Comparison of ENCODE assay signal across 1 cellular context in genomic region chr19:5115771-5116202, GRCh38.
TF ChIP-seq lines count a peak whose summit lies in the region.

No MANE protein-coding gene starts in this region.

TF ChIP-seq in GM23338, 12 proteins besides CTCF, POLR2A, EP300 and RAD21 (continued from another document):
- no peak for TF ChIP-seq ETS1 (IDR thresholded peaks at IDR 0.05)
- TF ChIP-seq JUNB (IDR thresholded peaks at IDR 0.05; ENCODE audit: unreplicated experiment), result no peak
- no peak for TF ChIP-seq ZNF331 (CRISPR knock-in tag; IDR thresholded peaks at IDR 0.05; ENCODE audit: low read depth)
- TF ChIP-seq ZNF114 (CRISPR knock-in tag; IDR thresholded peaks at IDR 0.05), result no peak
